In genomic region chr10:131310054-131310903, GRCh38 we compare ENCODE assay signal across 11 cellular contexts. TPM values are rescaled to one million over a fixed set of nuclear protein-coding genes. Genes with fewer than 3 reads are reported as not detected.
DNase-seq lines count a peak whose midpoint lies in the region; ATAC-seq and TF ChIP-seq lines count a peak whose summit lies in the region.
"Had no signal": no experiment of that assay in that cellular context is flagged by ENCODE, and none has a peak within 500 bp of the region (broad histone marks: within the 10 kb centered on the region; RNA-seq: fewer than 3 reads in every experiment).

No MANE protein-coding gene starts in this region.

- intact Hi-C loops in psoas muscle (cut with DNase I), result no loop called here

- H3K4me3 ChIP-seq in epithelial cell of proximal tubule (ENCODE audit: low read depth, low read length), result no peak overlapping the region
- H3K4me3 ChIP-seq in psoas muscle, result no peak overlapping the region
- H3K4me3 ChIP-seq: SK-N-MC had no signal

- H3K9me3 ChIP-seq in psoas muscle, result no peaks in the 10 kb centered on the region

- H3K36me3 Mint-ChIP-seq in activated CD8-positive, alpha-beta memory T cell treated with anti-CD3 and anti-CD28 coated beads, Interleukin-2, amount 10 ng/mL, durations not matched to agents 7 days and 5 days, result no peaks in the 10 kb centered on the region

- DNase-seq in activated CD8-positive, alpha-beta memory T cell treated with anti-CD3 and anti-CD28 coated beads, Interleukin-2, amount 10 ng/mL, durations not matched to agents 7 days and 5 days, result no peak
- no peak for DNase-seq in activated CD8-positive, alpha-beta memory T cell treated with anti-CD3 and anti-CD28 coated beads, Interleukin-2, amount 50 U/mL, for 48 hours
- DNase-seq in NCI-H748 (lab: John Stamatoyannopoulos, UW; ENCODE audit: unreplicated experiment) (peak; percentile 48), epithelial cell of proximal tubule (ENCODE audit: low read depth) (no peak), psoas muscle (no peak), 8988T (no peak), C1 segment of cervical spinal cord (lab: John Stamatoyannopoulos, UW) (no peak), ecto neural progenitor cell (ENCODE audit: low spot score) (no peak)
- DNase-seq: amniotic stem cell, MM.1S had no signal

- H3K4me3 Mint-ChIP-seq in activated CD8-positive, alpha-beta memory T cell treated with anti-CD3 and anti-CD28 coated beads, Interleukin-2, amount 10 ng/mL, durations not matched to agents 7 days and 5 days, result peak overlapping the region; percentile 45

- WGBS in psoas muscle, 3 donors, result 8% methylated on average over 13 of the region's 13 CpGs

- no peaks in the 10 kb centered on the region for H3K9me3 Mint-ChIP-seq in activated CD8-positive, alpha-beta memory T cell treated with anti-CD3 and anti-CD28 coated beads, Interleukin-2, amount 10 ng/mL, durations not matched to agents 7 days and 5 days (ENCODE audit: low read depth)

- TF ChIP-seq CTCF in epithelial cell of proximal tubule (conservative IDR thresholded peaks at IDR 0.05; ENCODE audit: low read depth, low read length) (peak; percentile 38), psoas muscle (IDR thresholded peaks at IDR 0.05) (peak; percentile 11)

- H3K27me3 Mint-ChIP-seq in activated CD8-positive, alpha-beta memory T cell treated with anti-CD3 and anti-CD28 coated beads, Interleukin-2, amount 10 ng/mL, durations not matched to agents 7 days and 5 days, result peaks cover 24% of the 10 kb centered on the region

- H3K27ac ChIP-seq in psoas muscle, result no peak overlapping the region
- H3K27ac ChIP-seq: SK-N-MC had no signal

- CTCF ChIA-PET in activated CD8-positive, alpha-beta memory T cell treated with anti-CD3 and anti-CD28 coated beads, Interleukin-2, amount 10 ng/mL, durations not matched to agents 7 days and 5 days (lab: Charles Lee), result no interaction called here

- no peak for ATAC-seq in activated CD8-positive, alpha-beta memory T cell treated with anti-CD3 and anti-CD28 coated beads, Interleukin-2, amount 10 ng/mL, durations not matched to agents 7 days and 5 days
- ATAC-seq in psoas muscle, result no peak

- peaks cover 18% of the 10 kb centered on the region for H3K4me1 Mint-ChIP-seq in activated CD8-positive, alpha-beta memory T cell treated with anti-CD3 and anti-CD28 coated beads, Interleukin-2, amount 10 ng/mL, durations not matched to agents 7 days and 5 days

- H3K4me1 ChIP-seq in psoas muscle, result no peaks in the 10 kb centered on the region

- no peaks in the 10 kb centered on the region for H3K36me3 ChIP-seq in psoas muscle (ENCODE audit: insufficient read depth in 1 of 2, low read depth in 1 of 2)

- peaks cover 6 to 66% (median 24%) of the 10 kb centered on the region in 3 donors for H3K27me3 ChIP-seq in psoas muscle (ENCODE audit: insufficient read depth in 3 of 3, low read length in 2 of 3)

- H3K27ac Mint-ChIP-seq in activated CD8-positive, alpha-beta memory T cell treated with anti-CD3 and anti-CD28 coated beads, Interleukin-2, amount 10 ng/mL, durations not matched to agents 7 days and 5 days, result peak overlapping the region; percentile 57

RNA-seq across cellular contexts. Expression of gene TCERG1L, which starts 1.2 kb away (rescaled TPM):
- total RNA-seq in activated CD8-positive, alpha-beta memory T cell treated with anti-CD3 and anti-CD28 coated beads, Interleukin-2, amount 10 ng/mL, durations not matched to agents 7 days and 5 days, result under 1 TPM; 0.20 to 0.49 TPM
- total RNA-seq in epithelial cell of proximal tubule (0.29 TPM in 1 of 2 replicates, not detected in the other), psoas muscle (not detected)
- polyA plus RNA-seq in psoas muscle, result under 1 TPM in 1 of 3 donors, not detected in 2; 0.01 TPM
